Comparison of ENCODE assay signal across 8 cellular contexts in genomic region chr4:74098628-74098995, GRCh38. TPM values are rescaled to one million over a fixed set of nuclear protein-coding genes. Genes with fewer than 3 reads are reported as not detected.
DNase-seq lines count a peak whose midpoint lies in the region; ATAC-seq and TF ChIP-seq lines count a peak whose summit lies in the region.

No MANE protein-coding gene starts in this region.

- H3K9me3 ChIP-seq in heart right ventricle: no peaks in the 10 kb centered on the region

- peak overlapping the region; percentile 59 to 95 (median 88) for H3K27ac ChIP-seq in heart right ventricle

- ATAC-seq in GM21529 (IDR thresholded peaks at IDR 0.05; ENCODE audit: unreplicated experiment) (peak; percentile 12), heart right ventricle (peak in 1 of 8 donors; percentile 8)

- H3K4me3 ChIP-seq in WI38 (ENCODE audit: low read depth, low read length) (peak overlapping the region; percentile 75), heart right ventricle (peak overlapping the region; percentile 45 to 72 (median 64)), retinal pigment epithelial cell (ENCODE audit: low read length) (peak overlapping the region; percentile 75)

- WGBS in heart right ventricle, 2 donors: 5 to 11% methylated on average over 14 to 24 of the region's 24 CpGs

- intact Hi-C loops in heart right ventricle (cut with DNase I): loop anchor here in 2 of 10 donors (5.0 to 10.0 kb wide), 3 partner anchors 34 to 61 kb away; partner anchors contain the start of gene CXCL3 (in 1 of the 2)

- H3K36me3 ChIP-seq in heart right ventricle: no peaks in the 10 kb centered on the region

- peaks cover 0 to 3% (median 0%) of the 10 kb centered on the region in 7 donors for H3K27me3 ChIP-seq in heart right ventricle

- DNase-seq in heart right ventricle (peak in 1 of 2 donors; percentile 5), retinal pigment epithelial cell (ENCODE audit: low read depth) (no peak), pons (ENCODE audit: low spot score) (no peak), SKM-1 (lab: John Stamatoyannopoulos, UW; ENCODE audit: unreplicated experiment) (no peak), NCI-H345 treated with DMSO at 0.1 percent for 48 hours (lab: John Stamatoyannopoulos, UW; ENCODE audit: unreplicated experiment) (no peak), Kasumi-1 (lab: John Stamatoyannopoulos, UW) (no peak)

- TF ChIP-seq CTCF in WI38 (IDR thresholded peaks at IDR 0.05; ENCODE audit: low read depth, low read length) (no peak), heart right ventricle (IDR thresholded peaks at IDR 0.05) (no peak), retinal pigment epithelial cell (conservative IDR thresholded peaks at IDR 0.05; ENCODE audit: low read depth, low read length) (no peak)

- H3K4me1 ChIP-seq in heart right ventricle: peaks cover 0 to 34% (median 14%) of the 10 kb centered on the region in 9 donors

RNA-seq across cellular contexts. Expression of gene CXCL2, which starts 0.4 kb away (rescaled TPM):
- 10 to 100 TPM in 7 of 10 donors, 1 to 10 TPM in 3; 8.1 to 37.2 (median 13.4) TPM for total RNA-seq in heart right ventricle
- polyA plus RNA-seq in heart right ventricle: 10 to 100 TPM in 1 of 2 donors, 1 to 10 TPM in 1; 7.7 to 28.5 TPM

RNA-seq across cellular contexts. Expression of gene MTHFD2L, which starts 59.3 kb away (rescaled TPM):
- total RNA-seq in heart right ventricle: 10 to 100 TPM in 8 of 10 donors, 1 to 10 TPM in 2; 8.1 to 19.3 (median 12.5) TPM
- polyA plus RNA-seq in heart right ventricle: 1 to 10 TPM; 5.7 to 9.7 TPM
